In genomic region chr3:29694783-29695182, GRCh38 we compare ENCODE assay signal across 1 cellular context.
TF ChIP-seq lines count a peak whose summit lies in the region.

No MANE protein-coding gene starts in this region.

TF ChIP-seq in SK-N-SH, 30 proteins besides CTCF, POLR2A, EP300 and RAD21 (continued from another document):
- TF ChIP-seq, protein P1, sequence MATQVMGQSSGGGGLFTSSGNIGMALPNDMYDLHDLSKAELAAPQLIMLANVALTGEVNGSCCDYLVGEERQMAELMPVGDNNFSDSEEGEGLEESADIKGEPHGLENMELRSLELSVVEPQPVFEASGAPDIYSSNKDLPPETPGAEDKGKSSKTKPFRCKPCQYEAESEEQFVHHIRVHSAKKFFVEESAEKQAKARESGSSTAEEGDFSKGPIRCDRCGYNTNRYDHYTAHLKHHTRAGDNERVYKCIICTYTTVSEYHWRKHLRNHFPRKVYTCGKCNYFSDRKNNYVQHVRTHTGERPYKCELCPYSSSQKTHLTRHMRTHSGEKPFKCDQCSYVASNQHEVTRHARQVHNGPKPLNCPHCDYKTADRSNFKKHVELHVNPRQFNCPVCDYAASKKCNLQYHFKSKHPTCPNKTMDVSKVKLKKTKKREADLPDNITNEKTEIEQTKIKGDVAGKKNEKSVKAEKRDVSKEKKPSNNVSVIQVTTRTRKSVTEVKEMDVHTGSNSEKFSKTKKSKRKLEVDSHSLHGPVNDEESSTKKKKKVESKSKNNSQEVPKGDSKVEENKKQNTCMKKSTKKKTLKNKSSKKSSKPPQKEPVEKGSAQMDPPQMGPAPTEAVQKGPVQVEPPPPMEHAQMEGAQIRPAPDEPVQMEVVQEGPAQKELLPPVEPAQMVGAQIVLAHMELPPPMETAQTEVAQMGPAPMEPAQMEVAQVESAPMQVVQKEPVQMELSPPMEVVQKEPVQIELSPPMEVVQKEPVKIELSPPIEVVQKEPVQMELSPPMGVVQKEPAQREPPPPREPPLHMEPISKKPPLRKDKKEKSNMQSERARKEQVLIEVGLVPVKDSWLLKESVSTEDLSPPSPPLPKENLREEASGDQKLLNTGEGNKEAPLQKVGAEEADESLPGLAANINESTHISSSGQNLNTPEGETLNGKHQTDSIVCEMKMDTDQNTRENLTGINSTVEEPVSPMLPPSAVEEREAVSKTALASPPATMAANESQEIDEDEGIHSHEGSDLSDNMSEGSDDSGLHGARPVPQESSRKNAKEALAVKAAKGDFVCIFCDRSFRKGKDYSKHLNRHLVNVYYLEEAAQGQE (IDR thresholded peaks at IDR 0.05; ENCODE audit: low read depth, low read length) = peak; percentile 60; the same call in 1 of the 2 replicates
- TF ChIP-seq NRF1 (IDR thresholded peaks at IDR 0.05; ENCODE audit: low read depth, low read length) = no peak
- TF ChIP-seq JUND (IDR thresholded peaks at IDR 0.05) = peak; percentile 100
- peak; percentile 100 for TF ChIP-seq TCF12 (IDR thresholded peaks at IDR 0.05)
- TF ChIP-seq FOSL2 (IDR thresholded peaks at IDR 0.05; ENCODE audit: borderline replicate concordance, low read depth) = peak; percentile 99
- no peak for TF ChIP-seq EZH2phosphoT487 (IDR thresholded peaks at IDR 0.05; ENCODE audit: borderline replicate concordance, low read depth)
- peak; percentile 92; the same call in 1 of the 2 replicates for TF ChIP-seq SIN3A (IDR thresholded peaks at IDR 0.05; ENCODE audit: borderline replicate concordance, low read depth, low read length)
- TF ChIP-seq TAF1 (IDR thresholded peaks at IDR 0.05; ENCODE audit: borderline replicate concordance, low read depth, low read length) = no peak; the same call in 1 of the 2 replicates
- no peak for TF ChIP-seq CHD2 (IDR thresholded peaks at IDR 0.05; ENCODE audit: low read length, partially characterized antibody)
- no peak for TF ChIP-seq SMC3 (IDR thresholded peaks at IDR 0.05; ENCODE audit: low read depth, low read length)
- TF ChIP-seq IRF3 (IDR thresholded peaks at IDR 0.05; ENCODE audit: low read depth, low read length) = no peak
- TF ChIP-seq GABPA (IDR thresholded peaks at IDR 0.05; ENCODE audit: low read depth) = peak; percentile 42; the same call in 1 of the 2 replicates
- TF ChIP-seq, protein P2, sequence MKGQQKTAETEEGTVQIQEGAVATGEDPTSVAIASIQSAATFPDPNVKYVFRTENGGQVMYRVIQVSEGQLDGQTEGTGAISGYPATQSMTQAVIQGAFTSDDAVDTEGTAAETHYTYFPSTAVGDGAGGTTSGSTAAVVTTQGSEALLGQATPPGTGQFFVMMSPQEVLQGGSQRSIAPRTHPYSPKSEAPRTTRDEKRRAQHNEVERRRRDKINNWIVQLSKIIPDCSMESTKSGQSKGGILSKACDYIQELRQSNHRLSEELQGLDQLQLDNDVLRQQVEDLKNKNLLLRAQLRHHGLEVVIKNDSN (IDR thresholded peaks at IDR 0.05; ENCODE audit: borderline replicate concordance, low read depth) = no peak
- TF ChIP-seq MEF2A (IDR thresholded peaks at IDR 0.05; ENCODE audit: borderline replicate concordance, low read depth) = peak; percentile 79; the same call in 1 of the 2 replicates
- TF ChIP-seq PBX3 (IDR thresholded peaks at IDR 0.05) = peak; percentile 99
- TF ChIP-seq RCOR1 (IDR thresholded peaks at IDR 0.05; ENCODE audit: low read length) = 0 out of 2 replicates have a peak, but pooled peaks have one; percentile 29
- no peak for TF ChIP-seq RFX5 (IDR thresholded peaks at IDR 0.05; ENCODE audit: low read length)
- no peak for TF ChIP-seq ELF1 (IDR thresholded peaks at IDR 0.05)
- TF ChIP-seq USF2 (IDR thresholded peaks at IDR 0.05; ENCODE audit: borderline replicate concordance, low read depth, low read length) = no peak
- TF ChIP-seq TEAD4 (IDR thresholded peaks at IDR 0.05; ENCODE audit: borderline replicate concordance, insufficient read depth) = peak; percentile 99
- TF ChIP-seq, protein P3, sequence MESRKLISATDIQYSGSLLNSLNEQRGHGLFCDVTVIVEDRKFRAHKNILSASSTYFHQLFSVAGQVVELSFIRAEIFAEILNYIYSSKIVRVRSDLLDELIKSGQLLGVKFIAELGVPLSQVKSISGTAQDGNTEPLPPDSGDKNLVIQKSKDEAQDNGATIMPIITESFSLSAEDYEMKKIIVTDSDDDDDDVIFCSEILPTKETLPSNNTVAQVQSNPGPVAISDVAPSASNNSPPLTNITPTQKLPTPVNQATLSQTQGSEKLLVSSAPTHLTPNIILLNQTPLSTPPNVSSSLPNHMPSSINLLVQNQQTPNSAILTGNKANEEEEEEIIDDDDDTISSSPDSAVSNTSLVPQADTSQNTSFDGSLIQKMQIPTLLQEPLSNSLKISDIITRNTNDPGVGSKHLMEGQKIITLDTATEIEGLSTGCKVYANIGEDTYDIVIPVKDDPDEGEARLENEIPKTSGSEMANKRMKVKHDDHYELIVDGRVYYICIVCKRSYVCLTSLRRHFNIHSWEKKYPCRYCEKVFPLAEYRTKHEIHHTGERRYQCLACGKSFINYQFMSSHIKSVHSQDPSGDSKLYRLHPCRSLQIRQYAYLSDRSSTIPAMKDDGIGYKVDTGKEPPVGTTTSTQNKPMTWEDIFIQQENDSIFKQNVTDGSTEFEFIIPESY (IDR thresholded peaks at IDR 0.05; ENCODE audit: borderline replicate concordance, low read depth) = peak; percentile 84; the same call in 1 of the 2 replicates
- TF ChIP-seq NFIC (IDR thresholded peaks at IDR 0.05; ENCODE audit: borderline replicate concordance) = peak; percentile 91
- peak; percentile 54; the same call in 1 of the 2 replicates for TF ChIP-seq YY1 (IDR thresholded peaks at IDR 0.05; ENCODE audit: low read depth)
- no peak for TF ChIP-seq FOXJ3 (CRISPR knock-in tag; IDR thresholded peaks at IDR 0.05)
- TF ChIP-seq FOXM1 (IDR thresholded peaks at IDR 0.05; ENCODE audit: low read depth) = peak; percentile 96
